ENCODE assay signal across 1 cellular context in the genomic region with DNA sequence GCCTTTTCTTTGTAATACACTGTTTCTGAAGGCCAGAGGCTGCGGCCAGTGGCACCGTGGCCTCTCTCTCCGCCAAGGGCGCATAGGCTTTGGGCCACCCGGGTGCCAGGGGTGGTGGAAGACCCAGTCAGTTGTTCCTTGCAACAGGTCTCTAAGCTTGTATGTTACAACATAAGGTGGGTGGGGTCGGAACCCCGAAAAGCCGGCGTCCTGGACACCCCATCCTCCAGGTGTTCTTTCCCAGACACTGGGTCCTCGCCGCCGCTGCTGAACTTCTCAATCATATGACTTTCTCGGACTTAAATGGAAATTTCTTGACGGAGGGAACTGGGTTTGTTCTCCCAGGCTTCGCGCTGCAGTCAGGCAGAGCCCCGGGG.
TF ChIP-seq lines count a peak whose summit lies in the region.

No MANE protein-coding gene starts in this region.

TF ChIP-seq in H1, 55 proteins besides CTCF, POLR2A, EP300 and RAD21:
- TF ChIP-seq ASH2L (IDR thresholded peaks at IDR 0.05; ENCODE audit: low read length): no peak
- no peak for TF ChIP-seq SAP30 (IDR thresholded peaks at IDR 0.05; ENCODE audit: insufficient read depth, insufficient replicate concordance, low read length)
- no peak for TF ChIP-seq NANOG (IDR thresholded peaks at IDR 0.05; ENCODE audit: insufficient read depth, low read depth, low read length, poor library complexity, severe bottlenecking)
- TF ChIP-seq, protein P1, sequence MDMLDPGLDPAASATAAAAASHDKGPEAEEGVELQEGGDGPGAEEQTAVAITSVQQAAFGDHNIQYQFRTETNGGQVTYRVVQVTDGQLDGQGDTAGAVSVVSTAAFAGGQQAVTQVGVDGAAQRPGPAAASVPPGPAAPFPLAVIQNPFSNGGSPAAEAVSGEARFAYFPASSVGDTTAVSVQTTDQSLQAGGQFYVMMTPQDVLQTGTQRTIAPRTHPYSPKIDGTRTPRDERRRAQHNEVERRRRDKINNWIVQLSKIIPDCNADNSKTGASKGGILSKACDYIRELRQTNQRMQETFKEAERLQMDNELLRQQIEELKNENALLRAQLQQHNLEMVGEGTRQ (IDR thresholded peaks at IDR 0.05; ENCODE audit: low read length): no peak
- no peak for TF ChIP-seq POU5F1 (IDR thresholded peaks at IDR 0.05; ENCODE audit: low read depth, low read length)
